8 cellular contexts compared by ENCODE assay signal in genomic region chr3:139934557-139935070, GRCh38. TPM values are rescaled to one million over a fixed set of nuclear protein-coding genes. Genes with fewer than 3 reads are reported as not detected.
DNase-seq lines count a peak whose midpoint lies in the region; ATAC-seq and TF ChIP-seq lines count a peak whose summit lies in the region.

No MANE protein-coding gene starts in this region.

- no peaks in the 10 kb centered on the region for H3K36me3 ChIP-seq in psoas muscle (ENCODE audit: insufficient read depth in 1 of 2, low read depth in 1 of 2)
- H3K36me3 ChIP-seq in effector memory CD4-positive, alpha-beta T cell (ENCODE audit: control insufficient read depth, insufficient read depth, low read length): no peaks in the 10 kb centered on the region

- H3K27ac ChIP-seq in psoas muscle: no peak overlapping the region
- no peak overlapping the region for H3K27ac ChIP-seq in effector memory CD4-positive, alpha-beta T cell (ENCODE audit: insufficient read depth, low read length, poor library complexity, severe bottlenecking)

- H3K4me1 Mint-ChIP-seq in WTC11: peaks cover 8% of the 10 kb centered on the region
- peaks cover 6% of the 10 kb centered on the region for H3K4me1 Mint-ChIP-seq in activated CD4-positive, alpha-beta memory T cell treated with anti-CD3 and anti-CD28 coated beads for 36 hours (ENCODE audit: low read depth)

- H3K27ac Mint-ChIP-seq in WTC11: no peak overlapping the region
- H3K27ac Mint-ChIP-seq in activated CD4-positive, alpha-beta memory T cell treated with anti-CD3 and anti-CD28 coated beads for 36 hours: no peak overlapping the region

- H3K36me3 Mint-ChIP-seq in WTC11: no peaks in the 10 kb centered on the region
- no peaks in the 10 kb centered on the region for H3K36me3 Mint-ChIP-seq in activated CD4-positive, alpha-beta memory T cell treated with anti-CD3 and anti-CD28 coated beads for 36 hours

- no peaks in the 10 kb centered on the region for H3K9me3 Mint-ChIP-seq in WTC11
- no peaks in the 10 kb centered on the region for H3K9me3 Mint-ChIP-seq in activated CD4-positive, alpha-beta memory T cell treated with anti-CD3 and anti-CD28 coated beads for 36 hours

- DNase-seq in NCI-H1092 (lab: John Stamatoyannopoulos, UW) (peak; percentile 84), WTC11 (ENCODE audit: low spot score) (peak; percentile 84), hippocampal formation (lab: John Stamatoyannopoulos, UW) (peak; percentile 52 to 63), psoas muscle (peak; percentile 66 to 82)
- DNase-seq in activated naive CD4-positive, alpha-beta T cell treated with Interleukin-2 at 50 U/mL for 16 hours: no peak
- DNase-seq in activated CD4-positive, alpha-beta memory T cell treated with anti-CD3 and anti-CD28 coated beads for 36 hours: no peak
- DNase-seq in effector memory CD4-positive, alpha-beta T cell: no peak

- POLR2A ChIA-PET in WTC11 (lab: Charles Lee): interaction anchor here (0.6 to 1.0 kb wide), 2 partner anchors 24 to 213 kb away, joined by 3 to 6 read pairs; no protein-coding TSS in a partner anchor
- POLR2A ChIA-PET in activated CD4-positive, alpha-beta memory T cell treated with anti-CD3 and anti-CD28 coated beads for 36 hours (lab: Charles Lee): interaction anchor here (0.7 kb wide), 1 partner anchor 1250 kb away, joined by 3 read pairs; no protein-coding TSS in a partner anchor

- TF ChIP-seq CTCF in GM12873 (IDR thresholded peaks at IDR 0.05; ENCODE audit: insufficient read depth, low read depth, low read length, missing control alignments) (peak; percentile 8), WTC11 (IDR thresholded peaks at IDR 0.05) (peak; percentile 38; the same call in 1 of the 2 replicates), psoas muscle (IDR thresholded peaks at IDR 0.05) (peak; percentile 10)

- 0 to 2% (median 2%) methylated on average over 27 to 33 of the region's 33 CpGs for WGBS in psoas muscle, 3 donors

- intact Hi-C loops in psoas muscle (cut with DNase I): loop anchor here (5.0 to 10.0 kb wide), 3 partner anchors 507 to 800 kb away; no protein-coding TSS in a partner anchor
- intact Hi-C loops in activated CD4-positive, alpha-beta memory T cell treated with anti-CD3 and anti-CD28 coated beads for 36 hours (cut with micrococcal nuclease): loop anchor here (5.0 kb wide), 1 partner anchor 928 kb away; no protein-coding TSS in a partner anchor

- H3K4me3 Mint-ChIP-seq in WTC11: peak overlapping the region; percentile 72
- no peak overlapping the region for H3K4me3 Mint-ChIP-seq in activated CD4-positive, alpha-beta memory T cell treated with anti-CD3 and anti-CD28 coated beads for 36 hours

- H3K27me3 Mint-ChIP-seq in WTC11 (ENCODE audit: low read depth): peaks cover 53% of the 10 kb centered on the region
- H3K27me3 Mint-ChIP-seq in activated CD4-positive, alpha-beta memory T cell treated with anti-CD3 and anti-CD28 coated beads for 36 hours: peaks cover 37% of the 10 kb centered on the region

- peaks cover 6% of the 10 kb centered on the region for H3K4me1 ChIP-seq in psoas muscle
- no peaks in the 10 kb centered on the region for H3K4me1 ChIP-seq in effector memory CD4-positive, alpha-beta T cell (ENCODE audit: control insufficient read depth, insufficient read depth, low read length, poor library complexity, severe bottlenecking)

- H3K9me3 ChIP-seq in psoas muscle: no peaks in the 10 kb centered on the region
- H3K9me3 ChIP-seq in effector memory CD4-positive, alpha-beta T cell (ENCODE audit: control insufficient read depth, low read length): no peaks in the 10 kb centered on the region

- CTCF ChIA-PET in WTC11 (lab: Charles Lee): interaction anchor here (0.8 to 3.7 kb wide), 17 partner anchors 8 to 526 kb away, joined by 3 to 31 read pairs (median 3); no protein-coding TSS in a partner anchor
- CTCF ChIA-PET in activated CD4-positive, alpha-beta memory T cell treated with anti-CD3 and anti-CD28 coated beads for 36 hours (lab: Charles Lee): no interaction called here

- ATAC-seq in WTC11: peak; percentile 94
- ATAC-seq in psoas muscle: peak; percentile 77 to 88 (median 84)

- peaks cover 0 to 33% (median 0%) of the 10 kb centered on the region in 3 donors for H3K27me3 ChIP-seq in psoas muscle (ENCODE audit: insufficient read depth in 3 of 3, low read length in 2 of 3)
- H3K27me3 ChIP-seq in effector memory CD4-positive, alpha-beta T cell (replicated peaks; ENCODE audit: control insufficient read depth, insufficient read depth, low read length, poor library complexity, severe bottlenecking): peaks cover 13% of the 10 kb centered on the region

- H3K4me3 ChIP-seq in psoas muscle: peak overlapping the region; percentile 63
- H3K4me3 ChIP-seq in effector memory CD4-positive, alpha-beta T cell (ENCODE audit: insufficient read depth, low read depth, low read length, poor library complexity, severe bottlenecking): no peak overlapping the region

TF ChIP-seq in WTC11, 78 proteins besides CTCF, POLR2A, EP300 and RAD21:
- TF ChIP-seq E2F5 (CRISPR knock-in tag; IDR thresholded peaks at IDR 0.05): peak; percentile 6; the same call in 1 of the 2 replicates
- TF ChIP-seq HMGXB4 (CRISPR knock-in tag; IDR thresholded peaks at IDR 0.05): peak; percentile 52; the same call in 1 of the 2 replicates
- TF ChIP-seq NFATC4 (CRISPR knock-in tag; IDR thresholded peaks at IDR 0.05): no peak

RNA-seq across cellular contexts. Expression of gene CLSTN2, which starts 0.4 kb away (rescaled TPM):
- total RNA-seq in WTC11 (2021): 0.32 to 0.46 TPM (median 0.35 TPM) in 3 replicates
- total RNA-seq in psoas muscle: 1 to 10 TPM; 1.5 to 5.0 (median 2.2) TPM
- polyA plus RNA-seq in psoas muscle: under 1 TPM; 0.24 to 0.89 (median 0.77) TPM
- not detected for total RNA-seq in activated CD4-positive, alpha-beta memory T cell treated with anti-CD3 and anti-CD28 coated beads for 36 hours

Comparison
In these comparisons a context has a peak if more than half of its experiments do, and no peak if none do; other contexts are left out.
1. DNase-seq: peak in NCI-H1092 (single experiment), WTC11 (single experiment), hippocampal formation (2 of 2) and psoas muscle (2 of 2); none in activated naive CD4-positive, alpha-beta T cell treated with Interleukin-2 at 50 U/mL for 16 hours (single experiment), activated CD4-positive, alpha-beta memory T cell treated with anti-CD3 and anti-CD28 coated beads for 36 hours (single experiment) and effector memory CD4-positive, alpha-beta T cell (0 of 3).
2. Peak in every context shown above with its lines, with median percentiles within 50 percentile points of each other: CTCF ChIP-seq.